8 cellular contexts compared by ENCODE assay signal in the genomic region with DNA sequence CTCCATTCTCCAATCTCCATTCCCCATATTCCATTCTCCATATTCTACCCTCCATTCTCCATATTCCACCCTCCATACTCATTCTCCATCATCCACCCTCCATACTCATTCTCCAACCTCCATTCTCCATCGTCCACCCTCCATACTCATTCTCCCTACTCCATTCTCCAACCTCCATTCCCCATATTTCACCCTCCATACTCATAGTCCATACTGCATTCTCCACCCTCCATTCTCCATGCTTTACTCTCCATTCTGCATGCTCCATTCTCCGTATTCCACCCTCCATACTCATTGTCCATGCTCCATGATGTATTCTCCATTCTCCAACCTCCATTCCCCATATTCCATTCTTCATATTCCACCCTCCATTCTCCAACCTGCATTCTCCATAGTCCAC. TPM values are rescaled to one million over a fixed set of nuclear protein-coding genes. Genes with fewer than 3 reads are reported as not detected.
"Had no signal": no experiment of that assay in that cellular context is flagged by ENCODE, and none has a peak within 500 bp of the region (broad histone marks: within the 10 kb centered on the region; RNA-seq: fewer than 3 reads in every experiment).

No MANE protein-coding gene starts in this region.

- ATAC-seq: HepG2 had no signal

- DNase-seq: IMR-90, KBM-7, KG1 had no signal

- H3K9ac ChIP-seq: KMS-11 had no signal

- H3K4me2 ChIP-seq: KMS-11 had no signal

- H3K27ac ChIP-seq: HL-60, KMS-11 had no signal

- FAIRE-seq: HepG2, HTR-8/SVneo had no signal

RNA-seq across cellular contexts. Expression of a gene that starts 44.3 kb away (rescaled TPM):
- total RNA-seq: IMR-90 had no signal
- polyA plus RNA-seq: IgD-negative memory B cell had no signal
